8 cellular contexts compared by ENCODE assay signal in genomic region chrX:153924149-153924861, GRCh38. TPM values are rescaled to one million over a fixed set of nuclear protein-coding genes. Genes with fewer than 3 reads are reported as not detected.
DNase-seq lines count a peak whose midpoint lies in the region; ATAC-seq and TF ChIP-seq lines count a peak whose summit lies in the region.

No MANE protein-coding gene starts in this region.

- H3K4me1 ChIP-seq in BLaER1 (peaks cover 88% of the 10 kb centered on the region), liver (ENCODE audit: control insufficient read depth in 4 of 4, insufficient read depth in 4 of 4, low read length in 3 of 4) (peaks cover 9 to 32% (median 22%) of the 10 kb centered on the region in 4 donors)

- H3K9ac ChIP-seq in BLaER1 (peak overlapping the region; percentile 97), liver (ENCODE audit: low read depth in 1 of 2, low read length in 2 of 2) (no peak overlapping the region)

- no peak for ATAC-seq in GM18498 (IDR thresholded peaks at IDR 0.05; ENCODE audit: unreplicated experiment)

- H3K27ac ChIP-seq in BLaER1 (peak overlapping the region; percentile 99), liver (ENCODE audit: low read depth in 1 of 2, low read length in 2 of 2) (no peak overlapping the region)

- peaks cover 98% of the 10 kb centered on the region for H4K20me1 ChIP-seq in BLaER1

- H3K36me3 ChIP-seq in BLaER1 (peaks cover 24% of the 10 kb centered on the region), liver (ENCODE audit: control insufficient read depth in 4 of 4, insufficient read depth in 3 of 4, low read depth in 1 of 4, low read length in 3 of 4) (no peaks in the 10 kb centered on the region)

- H3K4me2 ChIP-seq in BLaER1, result peak overlapping the region; percentile 99

- peaks cover 66% of the 10 kb centered on the region for H3K27me3 ChIP-seq in BLaER1
- no peaks in the 10 kb centered on the region for H3K27me3 ChIP-seq in liver (ENCODE audit: control insufficient read depth in 4 of 4, insufficient read depth in 4 of 4, low read length in 3 of 4)

- 34% methylated on average over 14 of the region's 14 CpGs for WGBS in liver

- DNase-seq in GM10266 (ENCODE audit: extremely low spot score) (peak; percentile 49), NCI-H82 treated with DMSO at 0.1 percent for 48 hours (lab: John Stamatoyannopoulos, UW; ENCODE audit: unreplicated experiment) (peak; percentile 49), amniotic epithelial cell (ENCODE audit: low read depth) (peak; percentile 20), OCI-M2 (lab: John Stamatoyannopoulos, UW; ENCODE audit: unreplicated experiment) (no peak), cerebellum (ENCODE audit: low spot score) (no peak)

- peak; percentile 37 for TF ChIP-seq CTCF in GM10266 (IDR thresholded peaks at IDR 0.05; ENCODE audit: control insufficient read depth, insufficient read depth, low read depth, missing control alignments)
- TF ChIP-seq CTCF in liver (IDR thresholded peaks at IDR 0.05; ENCODE audit: low read depth, low read length, missing input control), result no peak

- H3K4me3 ChIP-seq in BLaER1, result peak overlapping the region; percentile 70
- H3K4me3 ChIP-seq in liver (ENCODE audit: low read depth in 1 of 3, low read length in 3 of 3), result no peak overlapping the region

- peak; percentile 50 to 53 for TF ChIP-seq RAD21 in liver (IDR thresholded peaks at IDR 0.05)

- H3K9me3 ChIP-seq in BLaER1 (no peaks in the 10 kb centered on the region), liver (ENCODE audit: control insufficient read depth in 4 of 4, low read length in 3 of 4) (no peaks in the 10 kb centered on the region)

TF ChIP-seq in liver, 16 proteins besides CTCF, POLR2A, EP300 and RAD21:
- TF ChIP-seq RXRA (IDR thresholded peaks at IDR 0.05) (no peak), NR2F2 (IDR thresholded peaks at IDR 0.05) (peak; percentile 24), SP1 (IDR thresholded peaks at IDR 0.05) (peak; percentile 16)
- TF ChIP-seq, protein P1, sequence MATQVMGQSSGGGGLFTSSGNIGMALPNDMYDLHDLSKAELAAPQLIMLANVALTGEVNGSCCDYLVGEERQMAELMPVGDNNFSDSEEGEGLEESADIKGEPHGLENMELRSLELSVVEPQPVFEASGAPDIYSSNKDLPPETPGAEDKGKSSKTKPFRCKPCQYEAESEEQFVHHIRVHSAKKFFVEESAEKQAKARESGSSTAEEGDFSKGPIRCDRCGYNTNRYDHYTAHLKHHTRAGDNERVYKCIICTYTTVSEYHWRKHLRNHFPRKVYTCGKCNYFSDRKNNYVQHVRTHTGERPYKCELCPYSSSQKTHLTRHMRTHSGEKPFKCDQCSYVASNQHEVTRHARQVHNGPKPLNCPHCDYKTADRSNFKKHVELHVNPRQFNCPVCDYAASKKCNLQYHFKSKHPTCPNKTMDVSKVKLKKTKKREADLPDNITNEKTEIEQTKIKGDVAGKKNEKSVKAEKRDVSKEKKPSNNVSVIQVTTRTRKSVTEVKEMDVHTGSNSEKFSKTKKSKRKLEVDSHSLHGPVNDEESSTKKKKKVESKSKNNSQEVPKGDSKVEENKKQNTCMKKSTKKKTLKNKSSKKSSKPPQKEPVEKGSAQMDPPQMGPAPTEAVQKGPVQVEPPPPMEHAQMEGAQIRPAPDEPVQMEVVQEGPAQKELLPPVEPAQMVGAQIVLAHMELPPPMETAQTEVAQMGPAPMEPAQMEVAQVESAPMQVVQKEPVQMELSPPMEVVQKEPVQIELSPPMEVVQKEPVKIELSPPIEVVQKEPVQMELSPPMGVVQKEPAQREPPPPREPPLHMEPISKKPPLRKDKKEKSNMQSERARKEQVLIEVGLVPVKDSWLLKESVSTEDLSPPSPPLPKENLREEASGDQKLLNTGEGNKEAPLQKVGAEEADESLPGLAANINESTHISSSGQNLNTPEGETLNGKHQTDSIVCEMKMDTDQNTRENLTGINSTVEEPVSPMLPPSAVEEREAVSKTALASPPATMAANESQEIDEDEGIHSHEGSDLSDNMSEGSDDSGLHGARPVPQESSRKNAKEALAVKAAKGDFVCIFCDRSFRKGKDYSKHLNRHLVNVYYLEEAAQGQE (IDR thresholded peaks at IDR 0.05), result no peak
TF ChIP-seq in liver: peak in this region for 2.

RNA-seq across cellular contexts. Expression of gene ARHGAP4, which starts 1.8 kb away (rescaled TPM):
- total RNA-seq in liver (10 to 100 TPM; 12.5 to 28.1 TPM), cerebellum (9.3 TPM)
- polyA plus RNA-seq in liver, result 1 to 10 TPM; 3.3 to 8.0 TPM

RNA-seq across cellular contexts. Expression of gene NAA10, which starts 10.5 kb away (rescaled TPM):
- total RNA-seq in liver, result 10 to 100 TPM; 20.5 to 30.6 TPM
- polyA plus RNA-seq in liver, result 10 to 100 TPM; 58.2 to 58.8 TPM
- total RNA-seq in cerebellum, result 21.6 TPM

RNA-seq across cellular contexts. Expression of gene AVPR2, which starts 19.8 kb away (rescaled TPM):
- not detected for total RNA-seq in liver
- under 1 TPM in 1 of 2 donors, not detected in 1; 0.05 TPM for polyA plus RNA-seq in liver
- total RNA-seq in cerebellum, result not detected

RNA-seq across cellular contexts. Expression of gene RENBP, which starts 20.1 kb away (rescaled TPM):
- total RNA-seq in liver (1 to 10 TPM; 7.5 to 7.9 TPM), cerebellum (2.6 TPM)
- 1 to 10 TPM; 1.0 to 6.4 TPM for polyA plus RNA-seq in liver

RNA-seq across cellular contexts. Expression of gene L1CAM, which starts 38.3 kb away (rescaled TPM):
- under 1 TPM in 1 of 2 donors, not detected in 1; 0.59 TPM for total RNA-seq in liver
- under 1 TPM; 0.28 to 0.39 TPM for polyA plus RNA-seq in liver
- 107 TPM for total RNA-seq in cerebellum

Comparison
In these comparisons a context has a peak if more than half of its experiments do, and no peak if none do; other contexts are left out.
1. DNase-seq: peak in GM10266 (single experiment), NCI-H82 treated with DMSO at 0.1 percent for 48 hours (single experiment) and amniotic epithelial cell (single experiment); none in OCI-M2 (single experiment) and cerebellum (single experiment).